Comparison of ENCODE assay signal across 22 cellular contexts in genomic region chr6:17210683-17211082, GRCh38.
"Had no signal": no experiment of that assay in that cellular context is flagged by ENCODE, and none has a peak within 500 bp of the region (broad histone marks: within the 10 kb centered on the region; RNA-seq: fewer than 3 reads in every experiment).

No MANE protein-coding gene starts in this region.

- FAIRE-seq: RCC 7860 had no signal

- H3K4me1 Mint-ChIP-seq: IgD-negative memory B cell had no signal

- H3K4me3 Mint-ChIP-seq: IgD-negative memory B cell had no signal

- H3K9ac ChIP-seq: SK-N-SH had no signal

- H3K27me3 Mint-ChIP-seq: IgD-negative memory B cell had no signal

- H3K9me3 ChIP-seq: SK-N-SH had no signal

- DNase-seq: KBM-7, MV-4-11, NCI-H1048, NCI-H1105, NCI-H1417, NCI-H1436 treated with DMSO at 0.1 percent for 48 hours, NCI-H1694, NCI-H187 treated with DMSO at 0.1 percent for 48 hours, NCI-H2029 treated with DMSO at 0.1 percent for 48 hours, NCI-H2171, NCI-H226, NCI-H446, NCI-H510A, NCI-H524 treated with DMSO at 0.1 percent for 48 hours, NCI-H69, NCI-H774, Right ventricle myocardium superior, RPMI8226, SIG-M5, SK-N-SH had no signal

- H3K27ac Mint-ChIP-seq: IgD-negative memory B cell had no signal

- H3K4me2 ChIP-seq: SK-N-SH had no signal

- H3K36me3 Mint-ChIP-seq: IgD-negative memory B cell had no signal
